In the genomic region with DNA sequence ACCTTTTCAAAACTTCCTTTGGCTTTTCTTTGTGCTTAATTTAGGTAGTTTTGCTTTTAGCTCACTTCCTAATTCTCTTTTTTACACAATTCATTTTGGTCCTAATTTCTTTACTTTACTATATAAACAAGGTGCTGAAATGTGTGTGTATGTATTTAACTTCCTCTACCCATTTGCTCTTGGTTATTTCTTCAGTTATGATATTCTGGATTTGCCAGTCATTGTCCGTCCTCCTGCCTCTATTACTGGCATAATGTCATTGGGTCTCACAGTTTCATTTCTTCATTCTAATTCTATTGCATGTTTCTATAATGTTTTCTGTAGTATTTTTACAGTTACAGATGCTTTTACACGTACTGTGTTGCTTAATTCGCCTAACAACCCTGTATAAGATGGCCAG, we compare ENCODE assay signal across 29 cellular contexts.
DNase-seq lines count a peak whose midpoint lies in the region; ATAC-seq and TF ChIP-seq lines count a peak whose summit lies in the region.
"Had no signal": no experiment of that assay in that cellular context is flagged by ENCODE, and none has a peak within 500 bp of the region (broad histone marks: within the 10 kb centered on the region; RNA-seq: fewer than 3 reads in every experiment).

No MANE protein-coding gene starts in this region.

- H3K9me3 ChIP-seq in DOHH2 (ENCODE audit: control insufficient read depth, insufficient read depth, low read length) = no peaks in the 10 kb centered on the region
- no peaks in the 10 kb centered on the region for H3K9me3 ChIP-seq in OCI-LY3 (ENCODE audit: insufficient read depth, low read length)
- H3K9me3 ChIP-seq: A549, BLaER1 had no signal

- no peak for ATAC-seq in GM23338
- no peak for ATAC-seq in GM18873 (IDR thresholded peaks at IDR 0.05; ENCODE audit: low FRiP score, unreplicated experiment)
- ATAC-seq: A549; activated CD4-positive, alpha-beta T cell treated with anti-CD3 and anti-CD28 coated beads for 36 hours; effector memory CD8-positive, alpha-beta T cell; esophagus mucosa; foreskin keratinocyte; left lobe of liver; naive thymus-derived CD8-positive, alpha-beta T cell had no signal

- H3K4me3 ChIP-seq in DOHH2 (ENCODE audit: low read length) = peak overlapping the region; percentile 4; the same call in 1 of the 2 replicates
- H3K4me3 ChIP-seq in GM23338 = no peak overlapping the region
- H3K4me3 ChIP-seq in OCI-LY3 (ENCODE audit: low read length) = peak overlapping the region; percentile 28
- H3K4me3 ChIP-seq: A549, BLaER1, PC-9, skin epidermis had no signal

- H3K27ac Mint-ChIP-seq in GM23338 = no peak overlapping the region
- H3K27ac Mint-ChIP-seq in dendritic cell treated with granulocyte-macrophage colony-stimulating factor and Interleukin-4, amounts not matched to agents 40 ng/mL and 50 ng/mL, for 4 days = peak overlapping the region; percentile 75
- H3K27ac Mint-ChIP-seq in activated CD4-positive, alpha-beta T cell treated with anti-CD3 and anti-CD28 coated beads, Interleukin-2, amount 10 ng/mL, durations not matched to agents 7 days and 5 days = no peak overlapping the region
- H3K27ac Mint-ChIP-seq in activated T-helper 2 cell treated with anti-CD3 and anti-CD28 coated beads, Interferon-gamma antibody, Interleukin-2, Interleukin-4, amounts not matched to agents 10 μg/mL and 5 μg/mL and 100 μg/mL, durations not matched to agents 14 hours and 24 hours and 36 hours = no peak overlapping the region
- H3K27ac Mint-ChIP-seq: activated CD4-positive, alpha-beta T cell treated with anti-CD3 and anti-CD28 coated beads for 36 hours; effector memory CD8-positive, alpha-beta T cell had no signal

- H3K27me3 ChIP-seq in DOHH2 (ENCODE audit: control insufficient read depth, low read length) (no peaks in the 10 kb centered on the region), GM23338 (ENCODE audit: insufficient read depth) (no peaks in the 10 kb centered on the region), OCI-LY3 (ENCODE audit: low read depth, low read length) (no peaks in the 10 kb centered on the region)
- H3K27me3 ChIP-seq: BLaER1, foreskin keratinocyte had no signal

- CTCF ChIA-PET in activated CD4-positive, alpha-beta T cell treated with anti-CD3 and anti-CD28 coated beads, Interleukin-2, amount 10 ng/mL, durations not matched to agents 7 days and 5 days (lab: Charles Lee) = interaction anchor here (0.9 kb wide), 1 partner anchor 67 kb away, joined by 4 read pairs; no protein-coding TSS in a partner anchor

- H3K36me3 ChIP-seq in DOHH2 (ENCODE audit: control insufficient read depth, low read length) (peaks cover 28% of the 10 kb centered on the region), GM23338 (ENCODE audit: insufficient read depth) (no peaks in the 10 kb centered on the region), OCI-LY3 (replicated peaks; ENCODE audit: low read depth, low read length) (peaks cover 12% of the 10 kb centered on the region)

- H3K27ac ChIP-seq in DOHH2 (ENCODE audit: low read depth, low read length) (peak overlapping the region; percentile 40), GM23338 (ENCODE audit: low read depth) (peak overlapping the region; percentile 1; the same call in 1 of the 2 replicates), OCI-LY3 (ENCODE audit: low read length) (peak overlapping the region; percentile 89)
- H3K27ac ChIP-seq: A549, BLaER1, foreskin keratinocyte, PC-9, skin epidermis had no signal

- H3K9ac ChIP-seq in OCI-LY3 (ENCODE audit: low read length) = peak overlapping the region; percentile 45
- H3K9ac ChIP-seq: BLaER1 had no signal

- no peaks in the 10 kb centered on the region for H3K27me3 Mint-ChIP-seq in GM23338 (ENCODE audit: insufficient read depth, low read depth, poor library complexity)
- H3K27me3 Mint-ChIP-seq in dendritic cell treated with granulocyte-macrophage colony-stimulating factor and Interleukin-4, amounts not matched to agents 40 ng/mL and 50 ng/mL, for 4 days = no peaks in the 10 kb centered on the region
- H3K27me3 Mint-ChIP-seq in activated CD4-positive, alpha-beta T cell treated with anti-CD3 and anti-CD28 coated beads, Interleukin-2, amount 10 ng/mL, durations not matched to agents 7 days and 5 days = no peaks in the 10 kb centered on the region
- no peaks in the 10 kb centered on the region for H3K27me3 Mint-ChIP-seq in activated T-helper 2 cell treated with anti-CD3 and anti-CD28 coated beads, Interferon-gamma antibody, Interleukin-2, Interleukin-4, amounts not matched to agents 10 μg/mL and 5 μg/mL and 100 μg/mL, durations not matched to agents 14 hours and 24 hours and 36 hours (ENCODE audit: low read depth)
- H3K27me3 Mint-ChIP-seq: activated CD4-positive, alpha-beta T cell treated with anti-CD3 and anti-CD28 coated beads for 36 hours; effector memory CD8-positive, alpha-beta T cell; naive thymus-derived CD8-positive, alpha-beta T cell had no signal

- H3K4me3 Mint-ChIP-seq in GM23338 = no peak overlapping the region
- H3K4me3 Mint-ChIP-seq in dendritic cell treated with granulocyte-macrophage colony-stimulating factor and Interleukin-4, amounts not matched to agents 40 ng/mL and 50 ng/mL, for 4 days = no peak overlapping the region
- no peak overlapping the region for H3K4me3 Mint-ChIP-seq in activated CD4-positive, alpha-beta T cell treated with anti-CD3 and anti-CD28 coated beads, Interleukin-2, amount 10 ng/mL, durations not matched to agents 7 days and 5 days
- no peak overlapping the region for H3K4me3 Mint-ChIP-seq in activated T-helper 2 cell treated with anti-CD3 and anti-CD28 coated beads, Interferon-gamma antibody, Interleukin-2, Interleukin-4, amounts not matched to agents 10 μg/mL and 5 μg/mL and 100 μg/mL, durations not matched to agents 14 hours and 24 hours and 36 hours (ENCODE audit: low read depth)
- H3K4me3 Mint-ChIP-seq: activated CD4-positive, alpha-beta T cell treated with anti-CD3 and anti-CD28 coated beads for 36 hours; effector memory CD8-positive, alpha-beta T cell; naive thymus-derived CD8-positive, alpha-beta T cell had no signal

- peak overlapping the region; percentile 35 for H3K4me2 ChIP-seq in DOHH2 (ENCODE audit: low read length)
- H3K4me2 ChIP-seq in GM23338 = no peak overlapping the region
- peak overlapping the region; percentile 52 for H3K4me2 ChIP-seq in OCI-LY3 (ENCODE audit: low read length)
- H3K4me2 ChIP-seq: A549, BLaER1, PC-9 had no signal

- H3K4me1 Mint-ChIP-seq in GM23338 = peaks cover 32% of the 10 kb centered on the region
- peaks cover 36% of the 10 kb centered on the region for H3K4me1 Mint-ChIP-seq in dendritic cell treated with granulocyte-macrophage colony-stimulating factor and Interleukin-4, amounts not matched to agents 40 ng/mL and 50 ng/mL, for 4 days (ENCODE audit: low read depth)
- H3K4me1 Mint-ChIP-seq in activated CD4-positive, alpha-beta T cell treated with anti-CD3 and anti-CD28 coated beads, Interleukin-2, amount 10 ng/mL, durations not matched to agents 7 days and 5 days = peaks cover 9% of the 10 kb centered on the region
- H3K4me1 Mint-ChIP-seq in activated T-helper 2 cell treated with anti-CD3 and anti-CD28 coated beads, Interferon-gamma antibody, Interleukin-2, Interleukin-4, amounts not matched to agents 10 μg/mL and 5 μg/mL and 100 μg/mL, durations not matched to agents 14 hours and 24 hours and 36 hours (ENCODE audit: low read depth) = peaks cover 16% of the 10 kb centered on the region

- TF ChIP-seq CTCF in DOHH2 (IDR thresholded peaks at IDR 0.05; ENCODE audit: low read depth, low read length, poor library complexity, severe bottlenecking) (no peak), GM23338 (conservative IDR thresholded peaks at IDR 0.05; ENCODE audit: low read depth in 2 of 2) (no peak), OCI-LY3 (IDR thresholded peaks at IDR 0.05; ENCODE audit: low read depth, low read length) (no peak)

- no peaks in the 10 kb centered on the region for H3K9me2 ChIP-seq in DOHH2 (replicated peaks; ENCODE audit: control insufficient read depth, low read length)
- no peaks in the 10 kb centered on the region for H3K9me2 ChIP-seq in GM23338 (ENCODE audit: insufficient read depth)

- intact Hi-C loops in dendritic cell treated with granulocyte-macrophage colony-stimulating factor and Interleukin-4, amounts not matched to agents 40 ng/mL and 50 ng/mL, for 4 days (cut with micrococcal nuclease) = no loop called here
- intact Hi-C loops in activated T-helper 2 cell treated with anti-CD3 and anti-CD28 coated beads, Interferon-gamma antibody, Interleukin-2, Interleukin-4, amounts not matched to agents 10 μg/mL and 5 μg/mL and 100 μg/mL, durations not matched to agents 14 hours and 24 hours and 36 hours (cut with micrococcal nuclease) = no loop called here

- H3K4me1 ChIP-seq in DOHH2 (ENCODE audit: control insufficient read depth, low read length) (peaks cover 25% of the 10 kb centered on the region), GM23338 (ENCODE audit: insufficient read depth) (peaks cover 27% of the 10 kb centered on the region), OCI-LY3 (ENCODE audit: low read length) (peaks cover 55% of the 10 kb centered on the region)
- H3K4me1 ChIP-seq: A549, foreskin keratinocyte had no signal

- POLR2A ChIA-PET in activated CD4-positive, alpha-beta T cell treated with anti-CD3 and anti-CD28 coated beads, Interleukin-2, amount 10 ng/mL, durations not matched to agents 7 days and 5 days (lab: Charles Lee) = interaction anchor here (0.6 kb wide), 1 partner anchor 511 kb away, joined by 3 read pairs; no protein-coding TSS in a partner anchor

- H3K36me3 Mint-ChIP-seq in GM23338 (ENCODE audit: low read depth) = peaks cover 24% of the 10 kb centered on the region
- H3K36me3 Mint-ChIP-seq in dendritic cell treated with granulocyte-macrophage colony-stimulating factor and Interleukin-4, amounts not matched to agents 40 ng/mL and 50 ng/mL, for 4 days (ENCODE audit: low read depth) = peaks cover 49% of the 10 kb centered on the region
- H3K36me3 Mint-ChIP-seq in activated CD4-positive, alpha-beta T cell treated with anti-CD3 and anti-CD28 coated beads, Interleukin-2, amount 10 ng/mL, durations not matched to agents 7 days and 5 days (ENCODE audit: low read depth) = peaks cover 7% of the 10 kb centered on the region
- H3K36me3 Mint-ChIP-seq in activated T-helper 2 cell treated with anti-CD3 and anti-CD28 coated beads, Interferon-gamma antibody, Interleukin-2, Interleukin-4, amounts not matched to agents 10 μg/mL and 5 μg/mL and 100 μg/mL, durations not matched to agents 14 hours and 24 hours and 36 hours (ENCODE audit: low read depth) = peaks cover 31% of the 10 kb centered on the region

- H3K9me3 Mint-ChIP-seq in GM23338 = no peaks in the 10 kb centered on the region
- no peaks in the 10 kb centered on the region for H3K9me3 Mint-ChIP-seq in dendritic cell treated with granulocyte-macrophage colony-stimulating factor and Interleukin-4, amounts not matched to agents 40 ng/mL and 50 ng/mL, for 4 days
- H3K9me3 Mint-ChIP-seq in activated CD4-positive, alpha-beta T cell treated with anti-CD3 and anti-CD28 coated beads, Interleukin-2, amount 10 ng/mL, durations not matched to agents 7 days and 5 days = no peaks in the 10 kb centered on the region
- no peaks in the 10 kb centered on the region for H3K9me3 Mint-ChIP-seq in activated T-helper 2 cell treated with anti-CD3 and anti-CD28 coated beads, Interferon-gamma antibody, Interleukin-2, Interleukin-4, amounts not matched to agents 10 μg/mL and 5 μg/mL and 100 μg/mL, durations not matched to agents 14 hours and 24 hours and 36 hours
- H3K9me3 Mint-ChIP-seq: effector memory CD8-positive, alpha-beta T cell; naive thymus-derived CD8-positive, alpha-beta T cell had no signal

- H3F3A ChIP-seq in DOHH2 (ENCODE audit: control insufficient read depth, insufficient read depth) = peaks cover 16% of the 10 kb centered on the region; the same call in 1 of the 2 replicates
- no peaks in the 10 kb centered on the region for H3F3A ChIP-seq in GM23338 (replicated peaks; ENCODE audit: low read depth)

- DNase-seq in GM23338 (ENCODE audit: low spot score) (no peak), SHP77 treated with DMSO at 0.1 percent for 48 hours (lab: John Stamatoyannopoulos, UW) (no peak)
- no peak for DNase-seq in activated CD4-positive, alpha-beta T cell treated with anti-CD3 and anti-CD28 coated beads, Interleukin-2, amount 10 ng/mL, durations not matched to agents 7 days and 5 days
- DNase-seq in activated T-helper 2 cell treated with anti-CD3 and anti-CD28 coated beads, Interferon-gamma antibody, Interleukin-2, Interleukin-4, amounts not matched to agents 10 μg/mL and 5 μg/mL and 100 μg/mL, durations not matched to agents 14 hours and 24 hours and 36 hours (ENCODE audit: low spot score) = no peak
- DNase-seq: activated CD4-positive, alpha-beta T cell treated with anti-CD3 and anti-CD28 coated beads for 36 hours; activated CD8-positive, alpha-beta memory T cell treated with anti-CD3 and anti-CD28 coated beads for 24 hours; activated naive CD4-positive, alpha-beta T cell; activated T-cell treated with anti-CD3 and anti-CD28 coated beads, Interleukin-2, amount 50 U/mL, for 1 hour; effector memory CD8-positive, alpha-beta T cell; foreskin keratinocyte; H7; hippocampal formation; naive thymus-derived CD8-positive, alpha-beta T cell; NCI-H1105 treated with DMSO at 0.1 percent for 48 hours; NCI-H2081; NCI-H774; PC-9; SHP77; stimulated activated CD4-positive, alpha-beta T cell treated with anti-CD3 and anti-CD28 coated beads, Interleukin-1b, Interleukin-23, amount 100 ng/mL, for 48 hours; T-helper 1 cell had no signal

- H2AFZ ChIP-seq in GM23338 (no peak overlapping the region), OCI-LY3 (ENCODE audit: low read depth, low read length) (no peak overlapping the region)
- H2AFZ ChIP-seq: PC-9 had no signal

- no peaks in the 10 kb centered on the region for H4K20me1 ChIP-seq in DOHH2 (ENCODE audit: control insufficient read depth, insufficient read depth, low read depth, low read length)
- H4K20me1 ChIP-seq in GM23338 (replicated peaks; ENCODE audit: insufficient read depth) = no peaks in the 10 kb centered on the region
- H4K20me1 ChIP-seq in OCI-LY3 (ENCODE audit: insufficient read depth, low read length) = no peaks in the 10 kb centered on the region

- H3K79me2 ChIP-seq in DOHH2 (ENCODE audit: control insufficient read depth, low read length) (no peaks in the 10 kb centered on the region), GM23338 (replicated peaks; ENCODE audit: insufficient read depth) (peaks cover 11% of the 10 kb centered on the region; the same call in 1 of the 2 replicates), OCI-LY3 (ENCODE audit: low read length) (no peaks in the 10 kb centered on the region; the same call in 1 of the 2 replicates)

Comparison
In these comparisons a context has a peak if more than half of its experiments do, and no peak if none do; other contexts are left out.
1. H3K27ac ChIP-seq: peak in every context shown above with its lines; median percentile 89 in OCI-LY3; 40 in DOHH2; 1 in GM23338.